In genomic region chr4:182862166-182862875, GRCh38 we compare ENCODE assay signal across 1 cellular context.
TF ChIP-seq lines count a peak whose summit lies in the region.

No MANE protein-coding gene starts in this region.

TF ChIP-seq in H1, 55 proteins besides CTCF, POLR2A, EP300 and RAD21:
- TF ChIP-seq, protein P1, sequence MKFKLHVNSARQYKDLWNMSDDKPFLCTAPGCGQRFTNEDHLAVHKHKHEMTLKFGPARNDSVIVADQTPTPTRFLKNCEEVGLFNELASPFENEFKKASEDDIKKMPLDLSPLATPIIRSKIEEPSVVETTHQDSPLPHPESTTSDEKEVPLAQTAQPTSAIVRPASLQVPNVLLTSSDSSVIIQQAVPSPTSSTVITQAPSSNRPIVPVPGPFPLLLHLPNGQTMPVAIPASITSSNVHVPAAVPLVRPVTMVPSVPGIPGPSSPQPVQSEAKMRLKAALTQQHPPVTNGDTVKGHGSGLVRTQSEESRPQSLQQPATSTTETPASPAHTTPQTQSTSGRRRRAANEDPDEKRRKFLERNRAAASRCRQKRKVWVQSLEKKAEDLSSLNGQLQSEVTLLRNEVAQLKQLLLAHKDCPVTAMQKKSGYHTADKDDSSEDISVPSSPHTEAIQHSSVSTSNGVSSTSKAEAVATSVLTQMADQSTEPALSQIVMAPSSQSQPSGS (IDR thresholded peaks at IDR 0.05; ENCODE audit: low read length) = no peak
- TF ChIP-seq, protein P2, sequence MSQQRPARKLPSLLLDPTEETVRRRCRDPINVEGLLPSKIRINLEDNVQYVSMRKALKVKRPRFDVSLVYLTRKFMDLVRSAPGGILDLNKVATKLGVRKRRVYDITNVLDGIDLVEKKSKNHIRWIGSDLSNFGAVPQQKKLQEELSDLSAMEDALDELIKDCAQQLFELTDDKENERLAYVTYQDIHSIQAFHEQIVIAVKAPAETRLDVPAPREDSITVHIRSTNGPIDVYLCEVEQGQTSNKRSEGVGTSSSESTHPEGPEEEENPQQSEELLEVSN (IDR thresholded peaks at IDR 0.05) = no peak
- TF ChIP-seq TBP (IDR thresholded peaks at IDR 0.05; ENCODE audit: low read depth, low read length) = 0 out of 2 replicates have a peak, but pooled peaks have one; percentile 24
- no peak for TF ChIP-seq CBX8 (IDR thresholded peaks at IDR 0.05; ENCODE audit: borderline replicate concordance, low read depth, low read length)
- no peak for TF ChIP-seq POU5F1 (IDR thresholded peaks at IDR 0.05; ENCODE audit: low read depth, low read length)
- TF ChIP-seq CREB1 (IDR thresholded peaks at IDR 0.05) = no peak
